In the genomic region with DNA sequence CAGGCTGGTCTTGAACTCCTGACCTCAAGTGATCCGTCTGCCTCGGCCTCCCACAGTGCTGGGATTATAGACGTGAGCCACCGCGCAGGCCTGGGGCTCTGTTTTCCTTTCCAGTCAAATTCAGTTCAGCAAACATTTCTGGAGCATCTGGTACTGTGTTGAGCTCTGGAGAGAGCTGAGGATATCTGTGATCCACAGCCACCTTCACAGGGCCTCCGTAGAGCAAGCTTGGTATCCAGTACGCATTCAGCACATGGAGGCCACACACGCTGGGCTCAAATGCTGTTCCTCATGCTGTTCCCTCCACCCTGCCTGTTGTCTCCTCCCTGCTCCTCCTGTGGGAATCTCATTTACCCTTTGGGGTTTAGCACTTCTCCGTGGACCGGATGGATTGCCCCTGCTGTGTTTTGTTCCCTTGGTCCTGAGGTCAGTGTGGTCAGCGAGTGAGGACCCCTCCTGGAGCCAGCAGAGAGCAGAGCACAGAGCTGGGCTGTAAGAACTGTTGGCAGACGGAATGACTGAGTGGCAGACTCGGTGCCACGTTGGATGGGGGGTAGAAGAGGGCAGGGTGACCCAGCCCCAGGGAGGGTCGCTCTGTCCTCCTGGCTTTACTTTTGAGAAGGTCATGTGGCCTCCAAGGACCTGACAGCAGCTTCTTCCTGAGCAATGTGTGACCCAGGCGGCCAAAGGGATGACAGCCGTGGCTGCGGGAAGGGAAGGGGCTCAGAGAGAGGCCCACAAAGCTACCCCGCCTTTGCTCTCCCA, we compare ENCODE assay signal across 8 cellular contexts. TPM values are rescaled to one million over a fixed set of nuclear protein-coding genes. Genes with fewer than 3 reads are reported as not detected.
DNase-seq lines count a peak whose midpoint lies in the region; ATAC-seq, FAIRE-seq and TF ChIP-seq lines count a peak whose summit lies in the region.

No MANE protein-coding gene starts in this region.

- H3K27ac Mint-ChIP-seq in Caco-2 (ENCODE audit: unreplicated experiment) = no peak overlapping the region

- no peak overlapping the region for H3K23ac ChIP-seq in H1 (ENCODE audit: insufficient read length)

- no peak overlapping the region for H4K91ac ChIP-seq in H1 (replicated peaks; ENCODE audit: insufficient read length, low read length)

- no peaks in the 10 kb centered on the region for H3K9me3 Mint-ChIP-seq in Caco-2 (ENCODE audit: unreplicated experiment)

- H2BK20ac ChIP-seq in H1 (ENCODE audit: low read length) = no peak overlapping the region

- H3K14ac ChIP-seq in H1 (ENCODE audit: insufficient read length) = no peak overlapping the region

- H3K9me3 ChIP-seq in Caco-2 (no peaks in the 10 kb centered on the region), OCI-LY1 (ENCODE audit: low read length) (no peaks in the 10 kb centered on the region), H1 (ENCODE audit: insufficient read depth in 2 of 2, low read depth in 1 of 2, low read length in 1 of 2) (no peaks in the 10 kb centered on the region), neuron (ENCODE audit: low read length) (no peaks in the 10 kb centered on the region)

- no peak for DNase-seq in Caco-2
- no peak for DNase-seq in H1 (ENCODE audit: low read depth in 1 of 2, low spot score in 2 of 2)
- no peak for DNase-seq in NCI-H1436 treated with DMSO at 0.1 percent for 48 hours (lab: John Stamatoyannopoulos, UW)
- DNase-seq in NCI-H446 treated with DMSO at 0.1 percent for 48 hours (lab: John Stamatoyannopoulos, UW) = no peak
- DNase-seq in stimulated activated CD4-positive, alpha-beta T cell treated with anti-CD3 and anti-CD28 coated beads, Interleukin-4, amount 100 ng/mL, for 1 hour = no peak

- H2AFZ ChIP-seq in OCI-LY1 (ENCODE audit: low read length) = 0 out of 2 replicates have a peak overlapping the region, but pooled peaks have one; percentile 48
- H2AFZ ChIP-seq in H1 (ENCODE audit: low read length) = no peak overlapping the region
- H2AFZ ChIP-seq in neuron (ENCODE audit: low read depth, low read length) = peak overlapping the region; percentile 96

- H3K4me1 Mint-ChIP-seq in Caco-2 (ENCODE audit: low read depth, unreplicated experiment) = peaks cover 6% of the 10 kb centered on the region

- TF ChIP-seq CTCF in Caco-2 (IDR thresholded peaks at IDR 0.05; ENCODE audit: insufficient read depth in 1 of 2, low read depth in 1 of 2, low read length in 1 of 2, severe bottlenecking in 1 of 2, unreplicated experiment in 1 of 2) (no peak), OCI-LY1 (IDR thresholded peaks at IDR 0.05; ENCODE audit: low read length) (no peak), H1 (IDR thresholded peaks at IDR 0.05; ENCODE audit: control extremely low read depth in 1 of 3, insufficient read depth in 1 of 3, low read depth in 1 of 3, low read length in 3 of 3) (no peak)

- no peaks in the 10 kb centered on the region for H3K36me3 Mint-ChIP-seq in Caco-2 (ENCODE audit: insufficient read depth, unreplicated experiment)

- H3K27me3 ChIP-seq in Caco-2 (replicated peaks; ENCODE audit: control insufficient read depth, insufficient read depth, low read length) = no peaks in the 10 kb centered on the region; the same call in 1 of the 2 replicates
- no peaks in the 10 kb centered on the region; the same call in 1 of the 2 replicates for H3K27me3 ChIP-seq in OCI-LY1 (ENCODE audit: insufficient read depth, low read length)
- H3K27me3 ChIP-seq in H1 (replicated peaks in 1 of 4; ENCODE audit: control insufficient read depth in 3 of 4, extremely low read depth in 1 of 4, insufficient read depth in 3 of 4, low read length in 3 of 4) = 0 out of 7 replicates have a peak, but pooled peaks cover 0 to 2% (median 0%) of the 10 kb centered on the region in 4 experiments
- H3K27me3 ChIP-seq in neuron (ENCODE audit: insufficient read depth, low read length) = no peaks in the 10 kb centered on the region

- 70% methylated on average over 19 of the region's 19 CpGs; no CpG with 5 or more reads in 1 of the 2 experiments for WGBS in H1 (ENCODE audit: extremely low coverage in 1 of 2, insufficient coverage in 1 of 2, insufficient read length in 1 of 2, insufficient replicate concordance in 2 of 2, low coverage in 1 of 2, low lambda C conversion rate in 2 of 2, missing lambda C conversion rate in 1 of 2), 2 experiments

- H2BK12ac ChIP-seq in H1 (ENCODE audit: low read depth, low read length) = no peak overlapping the region

- H3K4me2 ChIP-seq in OCI-LY1 (ENCODE audit: low read length) (peak overlapping the region; percentile 76), H1 (ENCODE audit: insufficient read depth in 1 of 2, low read depth in 2 of 2, low read length in 2 of 2) (peak overlapping the region; percentile 61 to 79)

- H3K18ac ChIP-seq in H1 (ENCODE audit: extremely low read depth, low read length) = no peak overlapping the region

- no peak overlapping the region for H4K5ac ChIP-seq in H1 (ENCODE audit: insufficient read length, low read depth, low read length)

- POLR2A ChIA-PET in Caco-2 (lab: Charles Lee) (interaction anchor here (1.1 kb wide), 1 partner anchor 33 kb away, joined by 4 read pairs; a partner anchor contains a TSS), H1 (lab: Charles Lee; ENCODE audit: partially characterized antibody) (interaction anchor here (0.8 to 3.6 kb wide), 15 partner anchors 10 to 67 kb away, joined by 3 to 16 read pairs (median 4); no protein-coding TSS in a partner anchor)

- H3K23me2 ChIP-seq in H1 (ENCODE audit: low read depth, low read length) = peaks cover 2% of the 10 kb centered on the region; the same call in 1 of the 2 replicates

- H3K4ac ChIP-seq in H1 (replicated peaks; ENCODE audit: insufficient read length, low read depth, low read length) = no peak overlapping the region

- CTCF ChIA-PET in Caco-2 (lab: Charles Lee) = interaction anchor here (0.7 to 1.8 kb wide), 5 partner anchors 14 to 166 kb away, joined by 3 to 18 read pairs (median 9); no protein-coding TSS in a partner anchor
- CTCF ChIA-PET in H1 (lab: Charles Lee; ENCODE audit: partially characterized antibody) = interaction anchor here (1.3 to 4.3 kb wide), 10 partner anchors 9 to 167 kb away, joined by 3 to 36 read pairs (median 11); no protein-coding TSS in a partner anchor

- H3F3A ChIP-seq in OCI-LY1 (ENCODE audit: insufficient read depth, low read length) = no peaks in the 10 kb centered on the region

- no peak overlapping the region for H3K27ac ChIP-seq in OCI-LY1 (ENCODE audit: low read depth, low read length, poor library complexity, severe bottlenecking)
- H3K27ac ChIP-seq in H1 (ENCODE audit: low read depth, low read length) = no peak overlapping the region

- peak overlapping the region; percentile 62 for H3K9ac ChIP-seq in OCI-LY1 (ENCODE audit: low read length)
- H3K9ac ChIP-seq in H1 (replicated peaks in 1 of 4; ENCODE audit: extremely low read depth in 1 of 4, low read depth in 3 of 4, low read length in 3 of 4) = peak overlapping the region in 2 of 4 experiments; percentile 63 to 67; a peak in 2 of 7 replicates

- H3K4me3 ChIP-seq in Caco-2 (ENCODE audit: low read depth, low read length) (peak overlapping the region; percentile 75), OCI-LY1 (ENCODE audit: low read depth, low read length, poor library complexity, severe bottlenecking) (peak overlapping the region; percentile 70), H1 (ENCODE audit: extremely low read depth in 1 of 4, insufficient read depth in 2 of 4, low read depth in 3 of 4, low read length in 4 of 4) (peak overlapping the region; percentile 49 to 78 (median 68)), neuron (ENCODE audit: low read length) (peak overlapping the region; percentile 81)

- TF ChIP-seq POLR2A in H1 (IDR thresholded peaks at IDR 0.05; ENCODE audit: control extremely low read depth in 1 of 2, low read depth in 2 of 2, low read length in 2 of 2) = no peak

- no peak overlapping the region for H2BK120ac ChIP-seq in H1 (replicated peaks; ENCODE audit: low read depth, low read length)

- H2AK5ac ChIP-seq in H1 (ENCODE audit: low read depth, low read length) = no peak overlapping the region

- H3K4me1 ChIP-seq in Caco-2 (no peaks in the 10 kb centered on the region), OCI-LY1 (ENCODE audit: insufficient read depth, low read length, severe bottlenecking) (peaks cover 8% of the 10 kb centered on the region), H1 (replicated peaks in 1 of 4; ENCODE audit: control insufficient read depth in 3 of 4, insufficient read depth in 4 of 4, low read length in 3 of 4) (no peaks in the 10 kb centered on the region; a peak in 1 of 7 replicates), neuron (ENCODE audit: insufficient read depth, low read length) (no peaks in the 10 kb centered on the region)

- H3K36me3 ChIP-seq in Caco-2 (ENCODE audit: control insufficient read depth, insufficient read depth, low read length) (no peaks in the 10 kb centered on the region), OCI-LY1 (ENCODE audit: insufficient read depth, low read length) (no peaks in the 10 kb centered on the region), H1 (ENCODE audit: control insufficient read depth in 2 of 4, insufficient read depth in 4 of 4, low read length in 3 of 4) (peaks cover 0 to 3% (median 0%) of the 10 kb centered on the region in 4 experiments; a peak in 3 of 8 replicates), neuron (ENCODE audit: insufficient read depth, low read length) (peaks cover 8% of the 10 kb centered on the region)

- peak overlapping the region; percentile 84 for H3K4me3 Mint-ChIP-seq in Caco-2 (ENCODE audit: unreplicated experiment)

- H2BK15ac ChIP-seq in H1 (ENCODE audit: low read length) = no peak overlapping the region

- TSS peak; percentile 51 for BruUV-seq in Caco-2 (replicated peaks; lab: Mats Ljungman, UMichigan)

- no peak for ATAC-seq in HG02981 (IDR thresholded peaks at IDR 0.05; ENCODE audit: unreplicated experiment)

- no peak overlapping the region; the same call in none of the 2 replicates for H4K8ac ChIP-seq in H1 (ENCODE audit: extremely low read depth, insufficient read depth, low read length)

- no peak for TF ChIP-seq EP300 in H1 (IDR thresholded peaks at IDR 0.05; ENCODE audit: borderline replicate concordance in 1 of 2, low read depth in 2 of 2, low read length in 2 of 2)

- no peaks in the 10 kb centered on the region for H3K79me1 ChIP-seq in H1 (ENCODE audit: low read depth, low read length)

- peaks cover 5% of the 10 kb centered on the region for H3K27me3 Mint-ChIP-seq in Caco-2 (ENCODE audit: insufficient read depth, unreplicated experiment)

- H4K20me1 ChIP-seq in OCI-LY1 (ENCODE audit: insufficient read depth, low read length) (no peaks in the 10 kb centered on the region), H1 (replicated peaks in 1 of 2; ENCODE audit: control insufficient read depth in 1 of 2, insufficient read depth in 2 of 2, low read length in 2 of 2) (no peaks in the 10 kb centered on the region)

- TF ChIP-seq RAD21 in H1 (IDR thresholded peaks at IDR 0.05 in 1 of 2, conservative IDR thresholded peaks at IDR 0.05 in 1 of 2; ENCODE audit: low read depth in 2 of 2, low read length in 2 of 2) = no peak

- H2BK5ac ChIP-seq in H1 (ENCODE audit: low read depth, low read length) = no peak overlapping the region

- intact Hi-C loops in Caco-2 (cut with micrococcal nuclease; ENCODE audit: unreplicated experiment) = no loop called here

- no peak overlapping the region for H3K56ac ChIP-seq in H1 (replicated peaks; ENCODE audit: insufficient read length, low read depth, low read length)

- H3K79me2 ChIP-seq in OCI-LY1 (ENCODE audit: insufficient read depth, low read length) (no peaks in the 10 kb centered on the region), H1 (ENCODE audit: control insufficient read depth in 1 of 2, insufficient read depth in 2 of 2, low read length in 2 of 2) (no peaks in the 10 kb centered on the region)

- H3K9me2 ChIP-seq in OCI-LY1 (ENCODE audit: low read depth, low read length) = no peaks in the 10 kb centered on the region

- FAIRE-seq in H1 (lab: Jason Lieb, UNC) = no peak

RNA-seq across cellular contexts. Expression of a gene that starts 0.9 kb away (rescaled TPM):
- 6.8 and 9.8 TPM in 2 replicates for total RNA-seq in Caco-2 (2022)
- total RNA-seq in H1 (2021; fragmentation: NEBNext Ultra II Directional; extraction: Animal tissue kit (Norgen Biotek cat#: 25700)) = 11.3 and 13.8 TPM in 2 replicates
- polyA plus RNA-seq in H1 (2011; rRNA removed) = 9.4 and 9.8 TPM in 2 replicates
- polyA plus RNA-seq in H1 (2011; cell fraction: cytosol; rRNA removed) = 13.9 TPM
- polyA plus RNA-seq in H1 (2011; cell fraction: nucleus; rRNA removed) = 45.2 TPM
- polyA plus RNA-seq in H1 (2012, experiment 1 of 2) = 9.3 to 19.0 TPM (median 15.0 TPM) in 4 replicates
- 5.9 TPM for polyA plus RNA-seq in H1 (2012, experiment 2 of 2)
- polyA plus RNA-seq in H1 (2013, experiment 1 of 2) = 6.5 TPM
- polyA plus RNA-seq in H1 (2013, experiment 2 of 2) = 5.4 TPM
- polyA minus RNA-seq in H1 (2011; rRNA and poly(A)+ RNA removed) = 21.4 and 21.5 TPM in 2 replicates
- polyA minus RNA-seq in H1 (2011; cell fraction: cytosol; rRNA and poly(A)+ RNA removed) = 7.9 TPM
- polyA minus RNA-seq in H1 (2011; cell fraction: nucleus; rRNA and poly(A)+ RNA removed) = 25.7 TPM

RNA-seq across cellular contexts. Expression of a gene that starts 33.2 kb away (rescaled TPM):
- total RNA-seq in Caco-2 (2022) = 8.9 and 9.1 TPM in 2 replicates
- 3.9 and 4.1 TPM in 2 replicates for total RNA-seq in H1 (2021; fragmentation: NEBNext Ultra II Directional; extraction: Animal tissue kit (Norgen Biotek cat#: 25700))
- polyA plus RNA-seq in H1 (2011; rRNA removed) = 2.1 and 2.8 TPM in 2 replicates
- 2.3 TPM for polyA plus RNA-seq in H1 (2011; cell fraction: cytosol; rRNA removed)
- polyA plus RNA-seq in H1 (2011; cell fraction: nucleus; rRNA removed) = 4.3 TPM
- polyA plus RNA-seq in H1 (2012, experiment 1 of 2) = 2.1 to 3.3 TPM (median 2.9 TPM) in 4 replicates
- 2.8 TPM for polyA plus RNA-seq in H1 (2012, experiment 2 of 2)
- 2.9 TPM for polyA plus RNA-seq in H1 (2013, experiment 1 of 2)
- 3.1 TPM for polyA plus RNA-seq in H1 (2013, experiment 2 of 2)
- 1.2 and 1.7 TPM in 2 replicates for polyA minus RNA-seq in H1 (2011; rRNA and poly(A)+ RNA removed)
- 4.0 TPM for polyA minus RNA-seq in H1 (2011; cell fraction: cytosol; rRNA and poly(A)+ RNA removed)
- polyA minus RNA-seq in H1 (2011; cell fraction: nucleus; rRNA and poly(A)+ RNA removed) = 8.7 TPM

RNA-seq across cellular contexts. Expression of a gene that starts 40.5 kb away (rescaled TPM):
- total RNA-seq in Caco-2 (2022) = 81.4 and 88.1 TPM in 2 replicates
- 111 and 117 TPM in 2 replicates for total RNA-seq in H1 (2021; fragmentation: NEBNext Ultra II Directional; extraction: Animal tissue kit (Norgen Biotek cat#: 25700))
- polyA plus RNA-seq in H1 (2011; rRNA removed) = 96.5 and 120 TPM in 2 replicates
- polyA plus RNA-seq in H1 (2011; cell fraction: cytosol; rRNA removed) = 151 TPM
- polyA plus RNA-seq in H1 (2011; cell fraction: nucleus; rRNA removed) = 173 TPM
- 81.2 to 99.3 TPM (median 96.1 TPM) in 4 replicates for polyA plus RNA-seq in H1 (2012, experiment 1 of 2)
- polyA plus RNA-seq in H1 (2012, experiment 2 of 2) = 66.6 TPM
- 49.9 TPM for polyA plus RNA-seq in H1 (2013, experiment 1 of 2)
- polyA plus RNA-seq in H1 (2013, experiment 2 of 2) = 48.6 TPM
- 159 and 173 TPM in 2 replicates for polyA minus RNA-seq in H1 (2011; rRNA and poly(A)+ RNA removed)
- polyA minus RNA-seq in H1 (2011; cell fraction: cytosol; rRNA and poly(A)+ RNA removed) = 73.1 TPM
- 68.7 TPM for polyA minus RNA-seq in H1 (2011; cell fraction: nucleus; rRNA and poly(A)+ RNA removed)

RNA-seq across cellular contexts. Expression of a gene that starts 46.2 kb away (rescaled TPM):
- not detected in 2 replicates for total RNA-seq in Caco-2 (2022)
- total RNA-seq in H1 (2021; fragmentation: NEBNext Ultra II Directional; extraction: Animal tissue kit (Norgen Biotek cat#: 25700)) = not detected in 2 replicates
- 0.03 and 0.08 TPM in 2 replicates for polyA plus RNA-seq in H1 (2011; rRNA removed)
- 0.05 TPM for polyA plus RNA-seq in H1 (2011; cell fraction: cytosol; rRNA removed)
- polyA plus RNA-seq in H1 (2011; cell fraction: nucleus; rRNA removed) = 0.19 TPM
- 0.08 to 0.29 TPM (median 0.16 TPM) in 4 replicates for polyA plus RNA-seq in H1 (2012, experiment 1 of 2)
- polyA plus RNA-seq in H1 (2012, experiment 2 of 2) = not detected
- polyA plus RNA-seq in H1 (2013, experiment 1 of 2) = 0.02 TPM
- polyA plus RNA-seq in H1 (2013, experiment 2 of 2) = 0.04 TPM
- 0.05 and 0.13 TPM in 2 replicates for polyA minus RNA-seq in H1 (2011; rRNA and poly(A)+ RNA removed)
- polyA minus RNA-seq in H1 (2011; cell fraction: cytosol; rRNA and poly(A)+ RNA removed) = not detected
- 0.10 TPM for polyA minus RNA-seq in H1 (2011; cell fraction: nucleus; rRNA and poly(A)+ RNA removed)
